ENCODE assay signal across 24 cellular contexts in the genomic region with DNA sequence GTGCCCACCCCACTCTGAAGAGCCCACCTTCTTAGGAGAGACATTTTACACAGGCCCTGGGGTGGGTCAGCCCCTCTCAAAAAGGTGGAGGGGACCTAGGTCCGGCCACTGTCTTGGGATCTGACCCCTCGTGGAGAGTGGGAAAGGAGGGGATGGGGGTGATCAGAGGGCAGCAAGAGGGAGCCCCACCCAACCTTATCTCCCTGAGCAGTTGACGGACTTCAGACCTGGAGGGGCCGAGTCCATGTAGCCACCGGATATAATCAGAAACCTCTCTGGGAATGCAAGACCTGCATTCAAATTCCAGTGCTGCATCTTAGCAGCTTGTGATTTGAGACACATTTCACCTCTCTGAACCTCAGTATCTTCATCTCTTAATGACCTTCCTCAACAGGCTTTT.
"Had no signal": no experiment of that assay in that cellular context is flagged by ENCODE, and none has a peak within 500 bp of the region (broad histone marks: within the 10 kb centered on the region; RNA-seq: fewer than 3 reads in every experiment).

No MANE protein-coding gene starts in this region.

- H3K9me3 ChIP-seq: prostate gland, right atrium auricular region, thoracic aorta, tibial nerve, upper lobe of right lung, uterus had no signal

- DNase-seq: dermis blood vessel endothelial cell; effector memory CD8-positive, alpha-beta T cell; head of caudate nucleus; mesenchymal stem cell; naive thymus-derived CD4-positive, alpha-beta T cell; nucleus accumbens; stimulated activated CD4-positive, alpha-beta T cell treated with anti-CD3 and anti-CD28 coated beads, Interleukin-2, amount 100 ng/mL, for 24 hours; stimulated activated CD4-positive, alpha-beta T cell treated with anti-CD3 and anti-CD28 coated beads, Interleukin-4, amount 100 ng/mL, for 24 hours; upper lobe of right lung; uterus had no signal

- H3K4me3 Mint-ChIP-seq: effector memory CD8-positive, alpha-beta T cell; mesothelial cell of epicardium; naive thymus-derived CD4-positive, alpha-beta T cell; nephron; stimulated activated memory B cell treated with anti-CD40 and anti-IgM and Interleukin-4, amounts not matched to agents 10 μg/mL and 1 μg/mL and 100 μg/mL, for 72 hours; stimulated activated naive CD8-positive, alpha-beta T cell treated with anti-CD3 and anti-CD28 coated beads, Interleukin-15, Interleukin-2, amounts not matched to agents 100 ng/mL and 50 ng/mL, for 24 hours had no signal

- ATAC-seq: effector memory CD8-positive, alpha-beta T cell; left lobe of liver; naive thymus-derived CD4-positive, alpha-beta T cell; sciatic nerve; stimulated activated memory B cell treated with anti-CD40 and anti-IgM and Interleukin-4, amounts not matched to agents 10 μg/mL and 1 μg/mL and 100 μg/mL, for 72 hours; upper lobe of right lung had no signal

- H3K27me3 Mint-ChIP-seq: effector memory CD8-positive, alpha-beta T cell; naive thymus-derived CD4-positive, alpha-beta T cell; stimulated activated naive CD8-positive, alpha-beta T cell treated with anti-CD3 and anti-CD28 coated beads, Interleukin-15, Interleukin-2, amounts not matched to agents 100 ng/mL and 50 ng/mL, for 24 hours had no signal

- H3K27me3 ChIP-seq: right atrium auricular region, tibial nerve, upper lobe of right lung, uterus had no signal

- H3K36me3 Mint-ChIP-seq: mesothelial cell of epicardium; stimulated activated memory B cell treated with anti-CD40 and anti-IgM and Interleukin-4, amounts not matched to agents 10 μg/mL and 1 μg/mL and 100 μg/mL, for 72 hours had no signal

- H3K36me3 ChIP-seq: prostate gland, thoracic aorta, tibial nerve, upper lobe of right lung, uterus had no signal

- FAIRE-seq: endometrium, frontal cortex, keratinocyte had no signal

- H3K4me1 ChIP-seq: prostate gland, uterus had no signal

- H3K4me3 ChIP-seq: coronary artery, prostate gland, right atrium auricular region, thoracic aorta, tibial nerve, upper lobe of right lung, uterus had no signal

- H3K27ac ChIP-seq: coronary artery, prostate gland, right atrium auricular region, thoracic aorta, tibial nerve, upper lobe of right lung, uterus had no signal

- H3K27ac Mint-ChIP-seq: mesothelial cell of epicardium; nephron; stimulated activated memory B cell treated with anti-CD40 and anti-IgM and Interleukin-4, amounts not matched to agents 10 μg/mL and 1 μg/mL and 100 μg/mL, for 72 hours; stimulated activated naive CD8-positive, alpha-beta T cell treated with anti-CD3 and anti-CD28 coated beads, Interleukin-15, Interleukin-2, amounts not matched to agents 100 ng/mL and 50 ng/mL, for 24 hours had no signal
